ENCODE assay signal across 1 cellular context in genomic region chrX:82218361-82218760, GRCh38.
TF ChIP-seq lines count a peak whose summit lies in the region.

No MANE protein-coding gene starts in this region.

TF ChIP-seq in SK-N-SH treated with all-trans-retinoic acid at 6 μM for 48 hours, 23 proteins besides CTCF, POLR2A, EP300 and RAD21 (continued from another document):
- TF ChIP-seq POU6F1 (CRISPR knock-in tag; IDR thresholded peaks at IDR 0.05; ENCODE audit: borderline replicate concordance, low read depth): no peak
